ENCODE assay signal across 9 cellular contexts in genomic region chr11:1640076-1640946, GRCh38. TPM values are rescaled to one million over a fixed set of nuclear protein-coding genes. Genes with fewer than 3 reads are reported as not detected.
DNase-seq lines count a peak whose midpoint lies in the region; ATAC-seq and TF ChIP-seq lines count a peak whose summit lies in the region.
"Had no signal": no experiment of that assay in that cellular context is flagged by ENCODE, and none has a peak within 500 bp of the region (broad histone marks: within the 10 kb centered on the region; RNA-seq: fewer than 3 reads in every experiment).

No MANE protein-coding gene starts in this region.

- H3K36me3 ChIP-seq in CD8-positive, alpha-beta T cell (ENCODE audit: insufficient read depth, low read length), result no peaks in the 10 kb centered on the region
- no peaks in the 10 kb centered on the region for H3K36me3 ChIP-seq in GM23338 (ENCODE audit: insufficient read depth)
- no peaks in the 10 kb centered on the region for H3K36me3 ChIP-seq in Peyer's patch

- H3K9me2 ChIP-seq in GM23338 (ENCODE audit: insufficient read depth), result no peaks in the 10 kb centered on the region

- H3K36me3 Mint-ChIP-seq in CD8-positive, alpha-beta T cell, result no peaks in the 10 kb centered on the region
- H3K36me3 Mint-ChIP-seq in GM23338 (ENCODE audit: low read depth), result no peaks in the 10 kb centered on the region
- no peaks in the 10 kb centered on the region for H3K36me3 Mint-ChIP-seq in mesothelial cell of epicardium

- H3F3A ChIP-seq in GM23338 (replicated peaks; ENCODE audit: low read depth), result no peaks in the 10 kb centered on the region

- no peak for TF ChIP-seq POLR2A in Peyer's patch (IDR thresholded peaks at IDR 0.05)

- H3K27ac Mint-ChIP-seq in CD8-positive, alpha-beta T cell, result no peak overlapping the region
- H3K27ac Mint-ChIP-seq in GM23338 (no peak overlapping the region), mesothelial cell of epicardium (no peak overlapping the region)

- no peak overlapping the region for H3K4me3 Mint-ChIP-seq in CD8-positive, alpha-beta T cell
- no peak overlapping the region for H3K4me3 Mint-ChIP-seq in GM23338
- no peak overlapping the region for H3K4me3 Mint-ChIP-seq in mesothelial cell of epicardium

- no peak overlapping the region for H3K27ac ChIP-seq in CD8-positive, alpha-beta T cell (ENCODE audit: low read depth, low read length)
- H3K27ac ChIP-seq in GM23338 (ENCODE audit: low read depth), result no peak overlapping the region
- H3K27ac ChIP-seq in Peyer's patch, result no peak overlapping the region
- no peak overlapping the region for H3K27ac ChIP-seq in coronary artery

- no peak overlapping the region for H3K4me2 ChIP-seq in GM23338

- H3K4me1 Mint-ChIP-seq in CD8-positive, alpha-beta T cell (ENCODE audit: low read depth), result no peaks in the 10 kb centered on the region
- peaks cover 5% of the 10 kb centered on the region; the same call in 2 of the 3 replicates for H3K4me1 Mint-ChIP-seq in GM23338
- H3K4me1 Mint-ChIP-seq in mesothelial cell of epicardium, result no peaks in the 10 kb centered on the region

- H3K4me1 ChIP-seq in CD8-positive, alpha-beta T cell (ENCODE audit: insufficient read depth, low read length), result no peaks in the 10 kb centered on the region
- H3K4me1 ChIP-seq in GM23338 (ENCODE audit: insufficient read depth) (no peaks in the 10 kb centered on the region), Peyer's patch (peaks cover 0 to 4% (median 0%) of the 10 kb centered on the region in 4 donors)

- DNase-seq in CD8-positive, alpha-beta T cell, result peak in 4 of 7 experiments; percentile 9 to 42 (median 16)
- peak; percentile 87 for DNase-seq in GM23338 (ENCODE audit: low spot score)
- peak in 2 of 3 donors; percentile 57 to 74 for DNase-seq in Peyer's patch
- no peak for DNase-seq in coronary artery (ENCODE audit: low spot score)
- DNase-seq in mesothelial cell of epicardium (ENCODE audit: low spot score in 2 of 2, unreplicated experiment in 2 of 2), result peak in 1 of 2 experiments; percentile 63
- no peak for DNase-seq in sciatic nerve (ENCODE audit: low spot score)
- no peak for DNase-seq in NCI-H2081 treated with DMSO at 0.1 percent for 48 hours (lab: John Stamatoyannopoulos, UW)

- no peaks in the 10 kb centered on the region for H3K27me3 ChIP-seq in CD8-positive, alpha-beta T cell (ENCODE audit: insufficient read depth, low read length)
- H3K27me3 ChIP-seq in GM23338 (ENCODE audit: insufficient read depth) (no peaks in the 10 kb centered on the region), Peyer's patch (no peaks in the 10 kb centered on the region)

- CTCF ChIA-PET in CD8-positive, alpha-beta T cell (lab: Charles Lee), result interaction anchor here (0.5 to 3.5 kb wide), 27 partner anchors 9 to 510 kb away, joined by 3 to 30 read pairs (median 4); partner anchors contain the start of gene KRTAP5-5

- H2AFZ ChIP-seq in GM23338, result peak overlapping the region; percentile 86; the same call in 1 of the 2 replicates

- H3K9me3 Mint-ChIP-seq in CD8-positive, alpha-beta T cell, result no peaks in the 10 kb centered on the region
- H3K9me3 Mint-ChIP-seq in GM23338 (no peaks in the 10 kb centered on the region), mesothelial cell of epicardium (no peaks in the 10 kb centered on the region)

- ATAC-seq in CD8-positive, alpha-beta T cell, result no peak
- ATAC-seq in GM23338, result peak; percentile 96
- ATAC-seq in sciatic nerve, result no peak
- ATAC-seq in GM18861 (IDR thresholded peaks at IDR 0.05; ENCODE audit: unreplicated experiment), result no peak

- no peak overlapping the region for H3K4me3 ChIP-seq in CD8-positive, alpha-beta T cell (ENCODE audit: low read depth, low read length)
- H3K4me3 ChIP-seq in GM23338, result no peak overlapping the region
- H3K4me3 ChIP-seq in Peyer's patch, result no peak overlapping the region
- no peak overlapping the region for H3K4me3 ChIP-seq in coronary artery

- intact Hi-C loops in CD8-positive, alpha-beta T cell (cut with DNase I, micrococcal nuclease), result no loop called here
- intact Hi-C loops in sciatic nerve (cut with DNase I), result no loop called here

- H3K27me3 Mint-ChIP-seq in CD8-positive, alpha-beta T cell (ENCODE audit: low read depth), result peaks cover 24% of the 10 kb centered on the region
- peaks cover 12% of the 10 kb centered on the region for H3K27me3 Mint-ChIP-seq in GM23338 (ENCODE audit: insufficient read depth, low read depth, poor library complexity)
- H3K27me3 Mint-ChIP-seq in mesothelial cell of epicardium (ENCODE audit: low read depth), result peaks cover 45% of the 10 kb centered on the region

- no peaks in the 10 kb centered on the region for H4K20me1 ChIP-seq in GM23338 (replicated peaks; ENCODE audit: insufficient read depth)

- POLR2A ChIA-PET in CD8-positive, alpha-beta T cell (lab: Charles Lee), result interaction anchor here (1.8 kb wide), 1 partner anchor 9 kb away, joined by 4 read pairs; no protein-coding TSS in a partner anchor

- TF ChIP-seq CTCF in CD8-positive, alpha-beta T cell (IDR thresholded peaks at IDR 0.05), result peak; percentile 77
- TF ChIP-seq CTCF in GM23338 (conservative IDR thresholded peaks at IDR 0.05; ENCODE audit: low read depth in 2 of 2) (peak; percentile 86 to 91), Peyer's patch (IDR thresholded peaks at IDR 0.05) (peak; percentile 20 to 71 (median 64)), coronary artery (IDR thresholded peaks at IDR 0.05) (peak; percentile 32), mesothelial cell of epicardium (IDR thresholded peaks at IDR 0.05; ENCODE audit: unreplicated experiment) (peak; percentile 83)

- H3K79me2 ChIP-seq in GM23338 (replicated peaks; ENCODE audit: insufficient read depth), result no peaks in the 10 kb centered on the region

- no peaks in the 10 kb centered on the region for H3K9me3 ChIP-seq in CD8-positive, alpha-beta T cell (ENCODE audit: low read length)
- no peaks in the 10 kb centered on the region for H3K9me3 ChIP-seq in Peyer's patch

TF ChIP-seq in GM23338, 12 proteins besides CTCF, POLR2A, EP300 and RAD21 (continues in another document):
- no peak for TF ChIP-seq ETS1 (IDR thresholded peaks at IDR 0.05)
- TF ChIP-seq, protein P1, sequence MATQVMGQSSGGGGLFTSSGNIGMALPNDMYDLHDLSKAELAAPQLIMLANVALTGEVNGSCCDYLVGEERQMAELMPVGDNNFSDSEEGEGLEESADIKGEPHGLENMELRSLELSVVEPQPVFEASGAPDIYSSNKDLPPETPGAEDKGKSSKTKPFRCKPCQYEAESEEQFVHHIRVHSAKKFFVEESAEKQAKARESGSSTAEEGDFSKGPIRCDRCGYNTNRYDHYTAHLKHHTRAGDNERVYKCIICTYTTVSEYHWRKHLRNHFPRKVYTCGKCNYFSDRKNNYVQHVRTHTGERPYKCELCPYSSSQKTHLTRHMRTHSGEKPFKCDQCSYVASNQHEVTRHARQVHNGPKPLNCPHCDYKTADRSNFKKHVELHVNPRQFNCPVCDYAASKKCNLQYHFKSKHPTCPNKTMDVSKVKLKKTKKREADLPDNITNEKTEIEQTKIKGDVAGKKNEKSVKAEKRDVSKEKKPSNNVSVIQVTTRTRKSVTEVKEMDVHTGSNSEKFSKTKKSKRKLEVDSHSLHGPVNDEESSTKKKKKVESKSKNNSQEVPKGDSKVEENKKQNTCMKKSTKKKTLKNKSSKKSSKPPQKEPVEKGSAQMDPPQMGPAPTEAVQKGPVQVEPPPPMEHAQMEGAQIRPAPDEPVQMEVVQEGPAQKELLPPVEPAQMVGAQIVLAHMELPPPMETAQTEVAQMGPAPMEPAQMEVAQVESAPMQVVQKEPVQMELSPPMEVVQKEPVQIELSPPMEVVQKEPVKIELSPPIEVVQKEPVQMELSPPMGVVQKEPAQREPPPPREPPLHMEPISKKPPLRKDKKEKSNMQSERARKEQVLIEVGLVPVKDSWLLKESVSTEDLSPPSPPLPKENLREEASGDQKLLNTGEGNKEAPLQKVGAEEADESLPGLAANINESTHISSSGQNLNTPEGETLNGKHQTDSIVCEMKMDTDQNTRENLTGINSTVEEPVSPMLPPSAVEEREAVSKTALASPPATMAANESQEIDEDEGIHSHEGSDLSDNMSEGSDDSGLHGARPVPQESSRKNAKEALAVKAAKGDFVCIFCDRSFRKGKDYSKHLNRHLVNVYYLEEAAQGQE (IDR thresholded peaks at IDR 0.05; ENCODE audit: unreplicated experiment), result no peak
- TF ChIP-seq JUNB (IDR thresholded peaks at IDR 0.05; ENCODE audit: unreplicated experiment), result no peak
- no peak for TF ChIP-seq ZNF331 (CRISPR knock-in tag; IDR thresholded peaks at IDR 0.05; ENCODE audit: low read depth)

RNA-seq across cellular contexts. Expression of gene KRTAP5-5, which starts 10.7 kb away (rescaled TPM):
- not detected for total RNA-seq in CD8-positive, alpha-beta T cell
- total RNA-seq in GM23338 (2014; rRNA removed; shearing (Covaris generic)), result not detected in 2 replicates
- not detected in 2 replicates for polyA plus RNA-seq in GM23338 (2016; fragmentation: Nextera tagmentation; extraction: Ambion mirVana)
- total RNA-seq in Peyer's patch (not detected), mesothelial cell of epicardium (not detected in 3 replicates), sciatic nerve (not detected)
- total RNA-seq: glomerular endothelial cell had no signal

RNA-seq across cellular contexts. Expression of gene KRTAP5-4, which starts 18.4 kb away (rescaled TPM):
- total RNA-seq in CD8-positive, alpha-beta T cell, result not detected
- total RNA-seq in GM23338 (2014; rRNA removed; shearing (Covaris generic)), result not detected in 2 replicates
- polyA plus RNA-seq in GM23338 (2016; fragmentation: Nextera tagmentation; extraction: Ambion mirVana), result not detected in 2 replicates
- total RNA-seq in Peyer's patch (not detected), mesothelial cell of epicardium (not detected in 3 replicates), sciatic nerve (not detected)
- total RNA-seq: glomerular endothelial cell had no signal

RNA-seq across cellular contexts. Expression of gene KRTAP5-3, which starts 32.0 kb away (rescaled TPM):
- not detected for total RNA-seq in CD8-positive, alpha-beta T cell
- not detected in 2 replicates for total RNA-seq in GM23338 (2014; rRNA removed; shearing (Covaris generic))
- polyA plus RNA-seq in GM23338 (2016; fragmentation: Nextera tagmentation; extraction: Ambion mirVana), result not detected in 2 replicates
- total RNA-seq in Peyer's patch (not detected), mesothelial cell of epicardium (not detected in 3 replicates), sciatic nerve (not detected)
- total RNA-seq: glomerular endothelial cell had no signal

RNA-seq across cellular contexts. Expression of gene KRTAP5-2, which starts 42.2 kb away (rescaled TPM):
- total RNA-seq in CD8-positive, alpha-beta T cell, result not detected
- not detected in 2 replicates for total RNA-seq in GM23338 (2014; rRNA removed; shearing (Covaris generic))
- polyA plus RNA-seq in GM23338 (2016; fragmentation: Nextera tagmentation; extraction: Ambion mirVana), result not detected in 2 replicates
- total RNA-seq in Peyer's patch (not detected), mesothelial cell of epicardium (not detected in 3 replicates), sciatic nerve (not detected)
- total RNA-seq: glomerular endothelial cell had no signal

RNA-seq across cellular contexts. Expression of gene KRTAP5-1, which starts 55.2 kb away (rescaled TPM):
- total RNA-seq in CD8-positive, alpha-beta T cell, result not detected
- total RNA-seq in GM23338 (2014; rRNA removed; shearing (Covaris generic)), result not detected in 2 replicates
- polyA plus RNA-seq in GM23338 (2016; fragmentation: Nextera tagmentation; extraction: Ambion mirVana), result not detected in 2 replicates
- not detected for total RNA-seq in Peyer's patch
- not detected in 3 replicates for total RNA-seq in mesothelial cell of epicardium
- total RNA-seq in sciatic nerve, result not detected
- total RNA-seq: glomerular endothelial cell had no signal

Comparison
In these comparisons a context has a peak if more than half of its experiments do, and no peak if none do; other contexts are left out.
1. DNase-seq: peak in CD8-positive, alpha-beta T cell (4 of 7), GM23338 (single experiment) and Peyer's patch (2 of 3); none in coronary artery (single experiment), sciatic nerve (single experiment) and NCI-H2081 treated with DMSO at 0.1 percent for 48 hours (single experiment).
2. CTCF ChIP-seq: peak in every context shown above with its lines; median percentile 88 in GM23338; 83 in mesothelial cell of epicardium; 77 in CD8-positive, alpha-beta T cell; 64 in Peyer's patch; 32 in coronary artery.